ENCODE assay signal across 8 cellular contexts in the genomic region with DNA sequence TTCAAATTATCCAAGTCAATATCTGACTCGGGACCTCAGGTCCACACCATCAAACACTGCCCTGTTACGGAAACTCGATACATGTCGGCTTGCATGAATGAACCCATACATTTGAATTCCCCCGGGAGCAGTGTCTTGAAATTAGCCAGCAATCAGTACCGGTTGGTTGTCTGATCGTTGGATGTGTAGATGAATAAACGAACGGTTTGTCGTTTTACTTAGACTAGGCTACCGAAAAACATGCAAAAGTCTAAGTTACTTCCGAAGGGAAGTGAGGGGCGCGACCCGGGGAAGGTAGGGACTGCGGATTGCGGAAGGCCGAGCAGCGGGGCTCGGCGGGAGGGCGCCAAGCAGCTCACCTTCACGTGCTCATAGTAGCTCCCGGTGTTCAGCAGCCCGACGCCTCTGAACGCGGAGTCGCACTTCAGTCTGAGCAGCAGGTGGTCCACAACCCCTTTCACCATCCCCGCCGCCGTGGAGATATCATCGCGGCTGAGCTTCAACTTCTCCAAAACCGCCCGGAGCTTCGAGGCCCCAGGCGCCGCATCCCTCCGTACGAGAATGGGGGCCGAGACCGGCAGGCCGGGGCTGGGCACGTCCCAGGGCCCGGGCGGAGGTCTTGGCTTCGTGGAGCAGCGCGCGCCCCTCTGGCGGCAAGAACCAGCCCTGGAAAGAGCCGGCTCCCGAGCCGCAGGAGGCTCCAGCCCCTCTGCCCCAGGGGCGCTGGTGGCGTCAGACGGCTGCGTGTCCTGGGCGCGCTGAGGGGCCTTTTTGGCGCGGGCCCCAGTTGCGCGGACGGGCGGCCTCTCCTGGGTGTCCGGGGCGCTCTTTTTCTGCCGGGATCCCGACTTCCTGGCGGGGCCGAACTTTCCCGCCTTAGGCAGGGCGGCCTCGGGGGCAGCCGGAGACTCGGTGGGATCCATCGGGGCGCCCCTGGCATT. TPM values are rescaled to one million over a fixed set of nuclear protein-coding genes. Genes with fewer than 3 reads are reported as not detected.
DNase-seq lines count a peak whose midpoint lies in the region; ATAC-seq and TF ChIP-seq lines count a peak whose summit lies in the region.

No MANE protein-coding gene starts in this region.

- no peaks in the 10 kb centered on the region for H3K9me2 ChIP-seq in Loucy (replicated peaks; ENCODE audit: low read depth, low read length)

- H3F3A ChIP-seq in Loucy (ENCODE audit: low read depth): no peaks in the 10 kb centered on the region

- intact Hi-C loops in breast epithelium (cut with DNase I; ENCODE audit: low total_unique reads): no loop called here

- H3K79me2 ChIP-seq in Loucy (ENCODE audit: insufficient read depth, low read length): peaks cover 53% of the 10 kb centered on the region

- H4K20me1 ChIP-seq in Loucy (ENCODE audit: insufficient read depth, low read length, poor library complexity, severe bottlenecking): peaks cover 15% of the 10 kb centered on the region

- H3K4me3 ChIP-seq in Loucy (ENCODE audit: low read length, poor library complexity, severe bottlenecking) (peak overlapping the region; percentile 78), breast epithelium (peak overlapping the region; percentile 76 to 86 (median 77))

- H3K9ac ChIP-seq in Loucy (ENCODE audit: low read depth, low read length, poor library complexity, severe bottlenecking): peak overlapping the region; percentile 89

- ATAC-seq in GM21786 (IDR thresholded peaks at IDR 0.05; ENCODE audit: unreplicated experiment): peak; percentile 47

- TF ChIP-seq POLR2A in breast epithelium (IDR thresholded peaks at IDR 0.05): no peak

- H3K4me1 ChIP-seq in Loucy (ENCODE audit: insufficient read depth, low read length, poor library complexity, severe bottlenecking) (peaks cover 5% of the 10 kb centered on the region), breast epithelium (no peaks in the 10 kb centered on the region)

- H2AFZ ChIP-seq in Loucy (ENCODE audit: low read length): peak overlapping the region; percentile 76

- H3K9me3 ChIP-seq in Loucy (ENCODE audit: insufficient read depth, low read depth, low read length): no peaks in the 10 kb centered on the region
- H3K9me3 ChIP-seq in breast epithelium: no peaks in the 10 kb centered on the region

- peak overlapping the region; percentile 72 to 85 for H3K27ac ChIP-seq in breast epithelium

- H3K36me3 ChIP-seq in Loucy (ENCODE audit: insufficient read depth, low read length) (no peaks in the 10 kb centered on the region), breast epithelium (no peaks in the 10 kb centered on the region)

- TF ChIP-seq CTCF in Loucy (conservative IDR thresholded peaks at IDR 0.05; ENCODE audit: low read length): no peak
- TF ChIP-seq CTCF in breast epithelium (IDR thresholded peaks at IDR 0.05): no peak

- no peaks in the 10 kb centered on the region for H3K27me3 ChIP-seq in Loucy (ENCODE audit: insufficient read depth, low read length, poor library complexity, severe bottlenecking)
- H3K27me3 ChIP-seq in breast epithelium: no peaks in the 10 kb centered on the region

- peak overlapping the region; percentile 68 for H3K4me2 ChIP-seq in Loucy (ENCODE audit: low read depth, low read length, poor library complexity, severe bottlenecking)

- DNase-seq in GM03348 (ENCODE audit: low spot score) (peak; percentile 71), UCSD-AML1 (lab: John Stamatoyannopoulos, UW; ENCODE audit: unreplicated experiment) (peak; percentile 57), breast epithelium (ENCODE audit: low spot score in 2 of 2) (no peak), iPS-NIHi7 (ENCODE audit: extremely low spot score) (peak; percentile 51), H4 (ENCODE audit: low spot score) (no peak)
- peak; percentile 9 to 35 for DNase-seq in stimulated activated CD4-positive, alpha-beta T cell treated with anti-CD3 and anti-CD28 coated beads, Interleukin-15, amount 100 ng/mL, for 1 hour (ENCODE audit: low read depth in 1 of 2, low spot score in 1 of 2)

RNA-seq across cellular contexts. Expression of a gene that starts 0.7 kb away (rescaled TPM):
- 1 to 10 TPM; 3.7 to 5.9 (median 3.7) TPM for total RNA-seq in breast epithelium
- total RNA-seq in H4 (2014; rRNA removed; shearing (Covaris generic)): not detected in 2 replicates

RNA-seq across cellular contexts. Expression of a gene that starts 10.1 kb away (rescaled TPM):
- total RNA-seq in breast epithelium: 10 to 100 TPM; 17.4 to 40.8 (median 34.4) TPM
- 17.0 and 17.4 TPM in 2 replicates for total RNA-seq in H4 (2014; rRNA removed; shearing (Covaris generic))

RNA-seq across cellular contexts. Expression of a gene that starts 56.8 kb away (rescaled TPM):
- total RNA-seq in breast epithelium: 1 to 10 TPM; 1.5 to 5.9 (median 5.0) TPM
- not detected in 2 replicates for total RNA-seq in H4 (2014; rRNA removed; shearing (Covaris generic))

Comparison
In these comparisons a context has a peak if more than half of its experiments do, and no peak if none do; other contexts are left out.
1. DNase-seq: peak in GM03348 (single experiment), UCSD-AML1 (single experiment), iPS-NIHi7 (single experiment) and stimulated activated CD4-positive, alpha-beta T cell treated with anti-CD3 and anti-CD28 coated beads, Interleukin-15, amount 100 ng/mL, for 1 hour (2 of 2); none in breast epithelium (0 of 2) and H4 (single experiment).